In genomic region chr5:139011156-139011555, GRCh38 we compare ENCODE assay signal across 7 cellular contexts.
DNase-seq lines count a peak whose midpoint lies in the region; ATAC-seq and TF ChIP-seq lines count a peak whose summit lies in the region.
"Not testable (repeated sequence)": the region's sequence is repeated elsewhere in the genome, so short reads cannot be mapped to it uniquely, and the experiment has no call there.

No MANE protein-coding gene starts in this region.

- CTCF ChIA-PET in WTC11 (lab: Charles Lee), result not testable (repeated sequence)

- POLR2A ChIA-PET in WTC11 (lab: Charles Lee); activated naive CD8-positive, alpha-beta T cell treated with anti-CD3 and anti-CD28 coated beads, Interleukin-2, amount 10 ng/mL, durations not matched to agents 7 days and 5 days (lab: Charles Lee): not testable (repeated sequence)

- not testable (repeated sequence) for H3K4me1 ChIP-seq in iPS DF 6.9 (ENCODE audit: control insufficient read depth, insufficient read depth, low read length); mesodermal cell (ENCODE audit: control insufficient read depth, insufficient read depth, low read length, poor library complexity, severe bottlenecking); parathyroid adenoma

- not testable (repeated sequence) for TF ChIP-seq CTCF in WTC11 (IDR thresholded peaks at IDR 0.05); endothelial cell (IDR thresholded peaks at IDR 0.05; ENCODE audit: unreplicated experiment); parathyroid adenoma (IDR thresholded peaks at IDR 0.05)

- H3K27me3 Mint-ChIP-seq in WTC11 (ENCODE audit: low read depth); activated naive CD8-positive, alpha-beta T cell treated with anti-CD3 and anti-CD28 coated beads, Interleukin-2, amount 10 ng/mL, durations not matched to agents 7 days and 5 days; endothelial cell (ENCODE audit: unreplicated experiment): not testable (repeated sequence)

- not testable (repeated sequence) for H3K4me1 Mint-ChIP-seq in WTC11; activated naive CD8-positive, alpha-beta T cell treated with anti-CD3 and anti-CD28 coated beads, Interleukin-2, amount 10 ng/mL, durations not matched to agents 7 days and 5 days; endothelial cell (ENCODE audit: unreplicated experiment)

- H3K27ac Mint-ChIP-seq in WTC11 (peak overlapping the region; percentile 91), endothelial cell (ENCODE audit: unreplicated experiment) (peak overlapping the region; percentile 77)
- H3K27ac Mint-ChIP-seq in activated naive CD8-positive, alpha-beta T cell treated with anti-CD3 and anti-CD28 coated beads, Interleukin-2, amount 10 ng/mL, durations not matched to agents 7 days and 5 days, result not testable (repeated sequence)

- not testable (repeated sequence) for H3K9me3 Mint-ChIP-seq in WTC11; activated naive CD8-positive, alpha-beta T cell treated with anti-CD3 and anti-CD28 coated beads, Interleukin-2, amount 10 ng/mL, durations not matched to agents 7 days and 5 days; endothelial cell (ENCODE audit: unreplicated experiment)

- H2AFZ ChIP-seq in parathyroid adenoma, result peak overlapping the region; percentile 88

- not testable (repeated sequence) for DNase-seq in H7; WTC11 (ENCODE audit: low spot score); activated naive CD8-positive, alpha-beta T cell treated with anti-CD3 and anti-CD28 coated beads, Interleukin-2, amount 10 ng/mL, durations not matched to agents 7 days and 5 days; endothelial cell (ENCODE audit: low spot score); iPS DF 6.9 (ENCODE audit: low read depth, low spot score)

- H3K4me3 ChIP-seq in H7 (ENCODE audit: insufficient read depth, low read depth, low read length) (peak overlapping the region; percentile 30), iPS DF 6.9 (ENCODE audit: low read length) (peak overlapping the region; percentile 9; the same call in 1 of the 2 replicates), mesodermal cell (ENCODE audit: extremely low read depth, insufficient read depth, low read length, poor library complexity, severe bottlenecking) (peak overlapping the region; percentile 19)
- H3K4me3 ChIP-seq in parathyroid adenoma (ENCODE audit: low read depth, low read length), result not testable (repeated sequence)

- not testable (repeated sequence) for H3K36me3 Mint-ChIP-seq in WTC11; activated naive CD8-positive, alpha-beta T cell treated with anti-CD3 and anti-CD28 coated beads, Interleukin-2, amount 10 ng/mL, durations not matched to agents 7 days and 5 days; endothelial cell (ENCODE audit: low read depth, unreplicated experiment)

- no CpG with 5 or more reads among the region's 25 CpGs for WGBS in iPS DF 6.9 (ENCODE audit: insufficient coverage, insufficient read length)
- WGBS in mesodermal cell (ENCODE audit: insufficient coverage in 2 of 2), 2 experiments, result 19 to 20% methylated on average over 6 to 7 of the region's 25 CpGs

- not testable (repeated sequence) for H3K27ac ChIP-seq in iPS DF 6.9 (ENCODE audit: low read length); mesodermal cell (ENCODE audit: low read depth, low read length, severe bottlenecking)
- H3K27ac ChIP-seq in parathyroid adenoma, result peak overlapping the region; percentile 61

- H3K79me2 ChIP-seq in parathyroid adenoma, result not testable (repeated sequence)

- not testable (repeated sequence) for H3K4me2 ChIP-seq in parathyroid adenoma (ENCODE audit: low read length)

- not testable (repeated sequence) for ATAC-seq in WTC11; activated naive CD8-positive, alpha-beta T cell treated with anti-CD3 and anti-CD28 coated beads, Interleukin-2, amount 10 ng/mL, durations not matched to agents 7 days and 5 days (ENCODE audit: low read depth)

- H3K9ac ChIP-seq in parathyroid adenoma, result not testable (repeated sequence)

- H3K9me3 ChIP-seq in iPS DF 6.9 (ENCODE audit: control insufficient read depth, insufficient read depth, low read length); mesodermal cell (ENCODE audit: control insufficient read depth, low read length); parathyroid adenoma (ENCODE audit: control insufficient read depth, low read length): not testable (repeated sequence)

- H3K27me3 ChIP-seq in H7 (ENCODE audit: control insufficient read depth, insufficient read depth, low read length); iPS DF 6.9 (ENCODE audit: control insufficient read depth, insufficient read depth, low read length); parathyroid adenoma (ENCODE audit: control insufficient read depth, insufficient read depth, low read length): not testable (repeated sequence)

- H3K4me3 Mint-ChIP-seq in WTC11 (peak overlapping the region; percentile 83), endothelial cell (ENCODE audit: unreplicated experiment) (peak overlapping the region; percentile 87)
- H3K4me3 Mint-ChIP-seq in activated naive CD8-positive, alpha-beta T cell treated with anti-CD3 and anti-CD28 coated beads, Interleukin-2, amount 10 ng/mL, durations not matched to agents 7 days and 5 days, result peak overlapping the region; percentile 37

- not testable (repeated sequence) for H3K36me3 ChIP-seq in H7 (replicated peaks; ENCODE audit: control insufficient read depth, insufficient read depth, low read length); iPS DF 6.9 (ENCODE audit: control insufficient read depth, insufficient read depth, low read length); mesodermal cell (ENCODE audit: control insufficient read depth, insufficient read depth, low read length); parathyroid adenoma (ENCODE audit: control insufficient read depth, insufficient read depth, low read length)

Comparison
In these comparisons a context has a peak if more than half of its experiments do, and no peak if none do; other contexts are left out.
1. H3K4me3 Mint-ChIP-seq: peak in every context shown above with its lines; median percentile 87 in endothelial cell; 83 in WTC11; 37 in activated naive CD8-positive, alpha-beta T cell treated with anti-CD3 and anti-CD28 coated beads, Interleukin-2, amount 10 ng/mL, durations not matched to agents 7 days and 5 days.